21 cellular contexts compared by ENCODE assay signal in the genomic region with DNA sequence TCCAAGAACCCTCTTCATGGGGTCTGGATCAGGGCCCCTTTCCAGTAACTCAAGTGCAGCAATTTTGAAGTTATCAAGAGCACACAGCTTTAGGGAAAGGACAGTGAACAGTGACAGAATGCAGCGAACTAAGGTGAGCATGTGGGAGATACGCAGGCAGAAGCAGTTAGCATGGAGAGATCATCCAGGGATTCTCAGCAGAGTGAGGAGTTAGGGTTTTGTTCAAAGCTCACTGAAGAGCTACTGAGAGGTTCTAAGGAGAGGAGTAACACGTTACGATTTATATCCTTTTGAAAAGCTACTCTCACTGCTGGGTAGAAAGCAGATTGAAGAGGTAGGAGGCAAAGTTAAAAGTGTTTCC.
"Had no signal": no experiment of that assay in that cellular context is flagged by ENCODE, and none has a peak within 500 bp of the region (broad histone marks: within the 10 kb centered on the region; RNA-seq: fewer than 3 reads in every experiment).

No MANE protein-coding gene starts in this region.

- H3K27me3 ChIP-seq: ovary, transverse colon, uterus had no signal

- H3K4me3 Mint-ChIP-seq: mesothelial cell of epicardium; stimulated activated naive CD8-positive, alpha-beta T cell treated with anti-CD3 and anti-CD28 coated beads, Interleukin-15, Interleukin-2, amounts not matched to agents 100 ng/mL and 50 ng/mL, for 24 hours had no signal

- H3K27ac ChIP-seq: adrenal gland, ovary, psoas muscle, transverse colon, uterus, VCaP had no signal

- ATAC-seq: right cardiac atrium had no signal

- H3K9me3 ChIP-seq: adrenal gland, ovary, psoas muscle, transverse colon, uterus had no signal

- H3K36me3 ChIP-seq: adrenal gland, ovary, transverse colon, uterus had no signal

- H3K4me1 ChIP-seq: adrenal gland, uterus had no signal

- H3K9me3 Mint-ChIP-seq: stimulated activated naive CD8-positive, alpha-beta T cell treated with anti-CD3 and anti-CD28 coated beads, Interleukin-15, Interleukin-2, amounts not matched to agents 100 ng/mL and 50 ng/mL, for 24 hours had no signal

- H3K4me3 ChIP-seq: adrenal gland, lung, ovary, psoas muscle, transverse colon, uterus had no signal

- H3K36me3 Mint-ChIP-seq: mesothelial cell of epicardium had no signal

- DNase-seq: activated CD4-positive, alpha-beta T cell treated with anti-CD3 and anti-CD28 coated beads, Interleukin-2, amount 50 U/mL, for 4 hours; activated CD4-positive, CD25-positive, alpha-beta regulatory T cell treated with anti-CD3 and anti-CD28 coated beads, Interleukin-2, amount 50 U/mL, for 72 hours; activated naive CD4-positive, alpha-beta T cell; adrenal gland; dermis blood vessel endothelial cell; effector memory CD4-positive, alpha-beta T cell; foreskin melanocyte; glutamatergic neuron; hypothalamus; islet precursor cell; ovary; right cardiac atrium; stimulated activated CD4-positive, alpha-beta T cell treated with anti-CD3 and anti-CD28 coated beads, Interleukin-15, amount 100 ng/mL, for 24 hours; stimulated activated CD4-positive, alpha-beta T cell treated with anti-CD3 and anti-CD28 coated beads, Interleukin-2, amount 100 ng/mL, for 48 hours; uterus had no signal

- H3K27ac Mint-ChIP-seq: mesothelial cell of epicardium; stimulated activated naive CD8-positive, alpha-beta T cell treated with anti-CD3 and anti-CD28 coated beads, Interleukin-15, Interleukin-2, amounts not matched to agents 100 ng/mL and 50 ng/mL, for 24 hours had no signal
